Comparison of ENCODE assay signal across 16 cellular contexts in the genomic region with DNA sequence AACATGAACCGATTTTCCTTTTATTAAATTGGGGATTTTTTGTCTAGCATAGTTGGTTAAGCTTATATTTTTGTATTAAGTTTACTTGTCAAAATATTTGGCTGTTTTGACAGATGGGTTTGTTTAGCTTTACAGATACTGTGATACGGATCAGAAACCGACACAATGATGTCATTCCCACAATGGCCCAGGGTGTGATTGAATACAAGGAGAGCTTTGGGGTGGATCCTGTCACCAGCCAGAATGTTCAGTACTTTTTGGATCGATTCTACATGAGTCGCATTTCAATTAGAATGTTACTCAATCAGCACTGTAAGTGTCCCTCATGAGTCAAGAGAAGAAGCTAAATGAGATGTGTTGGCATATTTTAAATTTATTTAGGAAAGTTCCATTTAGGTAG.
"Had no signal": no experiment of that assay in that cellular context is flagged by ENCODE, and none has a peak within 500 bp of the region (broad histone marks: within the 10 kb centered on the region; RNA-seq: fewer than 3 reads in every experiment).

No MANE protein-coding gene starts in this region.

- H3K4me3 ChIP-seq: lower lobe of right lung, transverse colon had no signal

- ATAC-seq: left cardiac atrium; lower lobe of right lung; stimulated activated memory B cell treated with anti-CD40 and anti-IgM and Interleukin-4, amounts not matched to agents 10 μg/mL and 1 μg/mL and 100 μg/mL, for 72 hours had no signal

- H3K27ac ChIP-seq: epithelial cell of prostate, lower lobe of right lung, transverse colon, WERI-Rb-1 had no signal

- FAIRE-seq: small intestine had no signal

- H3K4me1 ChIP-seq: lower lobe of right lung, transverse colon had no signal

- H3K27me3 ChIP-seq: transverse colon had no signal

- DNase-seq: activated CD4-positive, alpha-beta T cell treated with anti-CD3 and anti-CD28 coated beads for 48 hours; activated naive CD4-positive, alpha-beta T cell treated with anti-CD3 and anti-CD28 coated beads for 36 hours; central memory CD4-positive, alpha-beta T cell; cortex of kidney; effector memory CD4-positive, alpha-beta T cell; immature natural killer cell; left cardiac atrium; lower lobe of right lung; naive B cell; retina; small intestine; T1000; transverse colon; WERI-Rb-1 had no signal

- H3K9me3 ChIP-seq: lower lobe of right lung, transverse colon had no signal
